35 cellular contexts compared by ENCODE assay signal in genomic region chr2:139720056-139720455, GRCh38.
"Had no signal": no experiment of that assay in that cellular context is flagged by ENCODE, and none has a peak within 500 bp of the region (broad histone marks: within the 10 kb centered on the region; RNA-seq: fewer than 3 reads in every experiment).

No MANE protein-coding gene starts in this region.

- H3K4me1 ChIP-seq: ascending aorta had no signal

- DNase-seq: activated B cell treated with CpG ODN at 0.5 μM for 24 hours; activated CD4-positive, alpha-beta memory T cell treated with anti-CD3 and anti-CD28 coated beads for 36 hours; activated CD4-positive, alpha-beta T cell treated with anti-CD3 and anti-CD28 coated beads for 4 hours; activated CD4-positive, alpha-beta T cell treated with anti-CD3 and anti-CD28 coated beads, Interleukin-2, amount 10 ng/mL, durations not matched to agents 24 days and 14 days; activated CD4-positive, alpha-beta T cell treated with anti-CD3 and anti-CD28 coated beads, Interleukin-2, amount 50 U/mL, for 1 hour; activated CD4-positive, alpha-beta T cell treated with anti-CD3 and anti-CD28 coated beads, Interleukin-2, amount 50 U/mL, for 4 hours; activated CD4-positive, CD25-positive, alpha-beta regulatory T cell treated with anti-CD3 and anti-CD28 coated beads, Interleukin-2, amount 50 U/mL, for 72 hours; activated CD8-positive, alpha-beta memory T cell treated with anti-CD3 and anti-CD28 coated beads, Interleukin-2, amount 50 U/mL, for 4 hours; activated CD8-positive, alpha-beta T cell treated with anti-CD3 and anti-CD28 coated beads for 36 hours; activated effector memory CD4-positive, alpha-beta T cell treated with anti-CD3 and anti-CD28 coated beads, Interleukin-2, amount 50 U/mL, for 16 hours; activated gamma-delta T cell treated with Interleukin-2 at 50 U/mL for 16 hours; activated naive CD4-positive, alpha-beta T cell; activated naive CD4-positive, alpha-beta T cell treated with anti-CD3 and anti-CD28 coated beads for 36 hours; activated naive CD4-positive, alpha-beta T cell treated with anti-CD3 and anti-CD28 coated beads, Interleukin-2, amount 50 U/mL, for 16 hours; activated naive CD8-positive, alpha-beta T cell treated with anti-CD3 and anti-CD28 coated beads for 36 hours; activated T-cell treated with anti-CD3 and anti-CD28 coated beads for 4 hours; activated T-cell treated with anti-CD3 and anti-CD28 coated beads, Interleukin-2, amount 50 U/mL, for 1 hour; activated T-cell treated with anti-CD3 and anti-CD28 coated beads, Interleukin-2, amount 50 U/mL, for 4 hours; activated T-cell treated with anti-CD3 and anti-CD28 coated beads, Interleukin-2, amount 50 U/mL, for 72 hours; amygdala; anterior cingulate cortex; caudate nucleus; T-helper 1 cell; T-helper 2 cell; T-helper 9 cell had no signal

- H3K27ac Mint-ChIP-seq: activated B cell treated with CpG ODN at 0.5 μM for 24 hours; activated CD4-positive, alpha-beta memory T cell treated with anti-CD3 and anti-CD28 coated beads for 36 hours; activated CD4-positive, alpha-beta T cell treated with anti-CD3 and anti-CD28 coated beads, Interleukin-2, amount 10 ng/mL, durations not matched to agents 24 days and 14 days; activated CD8-positive, alpha-beta T cell treated with anti-CD3 and anti-CD28 coated beads for 36 hours; activated naive CD4-positive, alpha-beta T cell treated with anti-CD3 and anti-CD28 coated beads for 36 hours; activated naive CD4-positive, alpha-beta T cell treated with anti-CD3 and anti-CD28 coated beads, Interleukin-2, amount 50 U/mL, for 72 hours; activated naive CD8-positive, alpha-beta T cell treated with anti-CD3 and anti-CD28 coated beads for 36 hours; activated T-cell treated with anti-CD3 and anti-CD28 coated beads, Interleukin-2, amount 50 U/mL, for 72 hours; activated T-helper 1 cell treated with anti-CD3 and anti-CD28 coated beads, Interleukin-12 subunit alpha, Interleukin-12 subunit beta, Interleukin-2, Interleukin-4 antibody, amounts not matched to agents 30 ng/mL and 10 ng/mL and 1 ng/mL, durations not matched to agents 14 hours and 24 hours and 36 hours; activated T-helper 17 cell treated with anti-CD3 and anti-CD28 coated beads, Interleukin-2, amount 50 U/mL, for 72 hours; brain; T-helper 1 cell treated with Interleukin-12 subunit alpha and Interleukin-12 subunit beta and Interleukin-4 antibody, amounts not matched to agents 30 μg/mL and 1 μg/mL, for 36 hours; T-helper 2 cell treated with Interferon-gamma antibody and Interleukin-4, amounts not matched to agents 5 μg/mL and 100 μg/mL, for 36 hours had no signal

- H3K4me3 Mint-ChIP-seq: activated B cell treated with CpG ODN at 0.5 μM for 24 hours; activated CD4-positive, alpha-beta memory T cell treated with anti-CD3 and anti-CD28 coated beads for 36 hours; activated CD4-positive, alpha-beta T cell treated with anti-CD3 and anti-CD28 coated beads, Interleukin-2, amount 10 ng/mL, durations not matched to agents 24 days and 14 days; activated CD8-positive, alpha-beta T cell treated with anti-CD3 and anti-CD28 coated beads for 36 hours; activated naive CD4-positive, alpha-beta T cell treated with anti-CD3 and anti-CD28 coated beads for 36 hours; activated naive CD8-positive, alpha-beta T cell treated with anti-CD3 and anti-CD28 coated beads for 36 hours; activated T-cell treated with anti-CD3 and anti-CD28 coated beads, Interleukin-2, amount 50 U/mL, for 4 hours; activated T-cell treated with anti-CD3 and anti-CD28 coated beads, Interleukin-2, amount 50 U/mL, for 72 hours; activated T-helper 1 cell treated with anti-CD3 and anti-CD28 coated beads, Interleukin-12 subunit alpha, Interleukin-12 subunit beta, Interleukin-2, Interleukin-4 antibody, amounts not matched to agents 30 ng/mL and 10 ng/mL and 1 ng/mL, durations not matched to agents 14 hours and 24 hours and 36 hours; activated T-helper 17 cell treated with anti-CD3 and anti-CD28 coated beads, Interleukin-2, amount 50 U/mL, for 72 hours; brain; central memory CD8-positive, alpha-beta T cell; T-helper 1 cell treated with Interleukin-12 subunit alpha and Interleukin-12 subunit beta and Interleukin-4 antibody, amounts not matched to agents 30 μg/mL and 1 μg/mL, for 36 hours; T-helper 2 cell treated with Interferon-gamma antibody and Interleukin-4, amounts not matched to agents 5 μg/mL and 100 μg/mL, for 36 hours had no signal

- H3K4me3 ChIP-seq: ascending aorta, cardiac muscle cell had no signal

- H3K36me3 Mint-ChIP-seq: activated CD4-positive, alpha-beta memory T cell treated with anti-CD3 and anti-CD28 coated beads for 36 hours; activated naive CD8-positive, alpha-beta T cell treated with anti-CD3 and anti-CD28 coated beads for 36 hours; brain had no signal

- H3K4me1 Mint-ChIP-seq: activated B cell treated with CpG ODN at 0.5 μM for 24 hours; activated CD4-positive, alpha-beta T cell treated with anti-CD3 and anti-CD28 coated beads, Interleukin-2, amount 10 ng/mL, durations not matched to agents 24 days and 14 days; activated naive CD8-positive, alpha-beta T cell treated with anti-CD3 and anti-CD28 coated beads for 36 hours; activated T-helper 17 cell treated with anti-CD3 and anti-CD28 coated beads, Interleukin-2, amount 50 U/mL, for 72 hours; central memory CD8-positive, alpha-beta T cell had no signal

- ATAC-seq: activated CD8-positive, alpha-beta T cell treated with anti-CD3 and anti-CD28 coated beads for 36 hours; activated naive CD4-positive, alpha-beta T cell treated with anti-CD3 and anti-CD28 coated beads, Interleukin-2, amount 50 U/mL, for 72 hours; activated T-cell treated with anti-CD3 and anti-CD28 coated beads, Interleukin-2, amount 50 U/mL, for 4 hours; activated T-cell treated with anti-CD3 and anti-CD28 coated beads, Interleukin-2, amount 50 U/mL, for 72 hours; activated T-helper 17 cell treated with anti-CD3 and anti-CD28 coated beads, Interleukin-2, amount 50 U/mL, for 72 hours had no signal

- H3K9me3 Mint-ChIP-seq: activated B cell treated with CpG ODN at 0.5 μM for 24 hours, brain had no signal

- H3K27ac ChIP-seq: ascending aorta, cardiac muscle cell, VCaP had no signal

- H3K36me3 ChIP-seq: ascending aorta, cardiac muscle cell had no signal

- H3K27me3 Mint-ChIP-seq: activated B cell treated with CpG ODN at 0.5 μM for 24 hours; activated CD4-positive, alpha-beta memory T cell treated with anti-CD3 and anti-CD28 coated beads for 36 hours; activated CD4-positive, alpha-beta T cell treated with anti-CD3 and anti-CD28 coated beads, Interleukin-2, amount 10 ng/mL, durations not matched to agents 24 days and 14 days; activated CD8-positive, alpha-beta T cell treated with anti-CD3 and anti-CD28 coated beads for 36 hours; activated naive CD8-positive, alpha-beta T cell treated with anti-CD3 and anti-CD28 coated beads for 36 hours; activated T-helper 17 cell treated with anti-CD3 and anti-CD28 coated beads, Interleukin-2, amount 50 U/mL, for 72 hours; central memory CD8-positive, alpha-beta T cell had no signal

- H3K27me3 ChIP-seq: ascending aorta, cardiac muscle cell had no signal
